Comparison of ENCODE assay signal across 8 cellular contexts in the genomic region with DNA sequence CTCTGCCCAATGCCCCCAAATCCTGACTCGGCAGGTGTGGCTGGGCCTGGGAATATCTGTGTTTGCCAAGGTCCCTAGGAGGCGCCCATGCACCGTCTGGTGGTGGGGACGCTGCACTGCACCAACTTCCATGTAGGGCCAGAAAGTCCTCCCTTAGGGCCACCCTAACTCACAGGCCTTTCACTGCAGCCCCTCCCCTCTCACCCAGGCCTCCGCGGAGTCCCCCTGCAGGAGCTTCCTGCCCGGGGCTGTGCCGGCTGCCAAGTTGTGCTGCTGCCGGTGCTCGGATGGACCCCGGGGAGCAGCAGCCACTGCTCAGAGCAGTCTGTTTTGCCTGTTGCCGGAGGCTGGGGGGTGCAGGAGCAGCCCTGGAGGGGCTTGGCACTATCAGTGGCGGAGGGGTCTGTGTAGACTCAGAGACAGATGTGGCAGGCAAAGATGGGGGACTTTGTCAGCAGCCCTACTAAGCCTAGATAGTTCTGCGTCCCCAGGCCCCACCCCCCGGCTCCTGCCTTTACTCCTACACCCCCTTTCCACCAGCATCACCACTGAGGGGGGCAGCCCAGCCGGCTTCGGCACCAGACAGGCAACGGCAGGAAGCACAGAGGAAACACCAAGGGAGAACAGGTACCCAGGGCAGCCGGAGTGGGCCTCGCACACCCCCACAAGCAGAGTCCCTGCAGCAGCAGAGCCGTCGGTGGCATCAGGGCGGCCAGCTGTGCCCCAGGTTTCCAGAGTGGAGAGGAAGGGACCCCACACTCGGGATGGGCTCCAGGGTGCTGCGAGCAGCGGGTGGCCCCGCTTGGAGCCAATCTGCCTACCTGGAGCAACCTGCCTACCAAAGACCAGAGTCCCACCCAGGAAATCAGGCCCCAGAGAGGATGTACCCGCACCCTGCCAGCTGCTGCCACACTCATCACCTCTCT.
DNase-seq lines count a peak whose midpoint lies in the region; ATAC-seq lines count a peak whose summit lies in the region.

No MANE protein-coding gene starts in this region.

- H3K79me1 ChIP-seq in mesenchymal stem cell (replicated peaks; ENCODE audit: low read length, poor library complexity, severe bottlenecking), result no peaks in the 10 kb centered on the region

- no peak overlapping the region for H3K4ac ChIP-seq in mesenchymal stem cell (ENCODE audit: low read depth in 1 of 2, low read length in 2 of 2)

- no peak overlapping the region for H3K9ac ChIP-seq in mesenchymal stem cell (ENCODE audit: low read length)

- no peak overlapping the region for H4K91ac ChIP-seq in mesenchymal stem cell (ENCODE audit: low read length)

- no peak overlapping the region for H3K23ac ChIP-seq in mesenchymal stem cell (ENCODE audit: low read length in 2 of 2)

- H3K4me3 Mint-ChIP-seq in activated T-cell treated with anti-CD3 and anti-CD28 coated beads, Interleukin-2, amount 50 U/mL, for 24 hours, result no peak overlapping the region

- no peak overlapping the region for H2AFZ ChIP-seq in mesenchymal stem cell (ENCODE audit: low read depth, low read length)

- no peaks in the 10 kb centered on the region for H3K4me1 Mint-ChIP-seq in activated T-cell treated with anti-CD3 and anti-CD28 coated beads, Interleukin-2, amount 50 U/mL, for 24 hours (ENCODE audit: low read depth)

- H2BK5ac ChIP-seq in mesenchymal stem cell (ENCODE audit: low read depth, low read length, poor library complexity, severe bottlenecking), result no peak overlapping the region

- H2BK12ac ChIP-seq in mesenchymal stem cell (ENCODE audit: low read length in 2 of 2), result no peak overlapping the region

- 40% methylated on average over 26 of the region's 28 CpGs for WGBS in mesenchymal stem cell

- peaks cover 64% of the 10 kb centered on the region for H3K27me3 Mint-ChIP-seq in activated T-cell treated with anti-CD3 and anti-CD28 coated beads, Interleukin-2, amount 50 U/mL, for 24 hours

- H2BK120ac ChIP-seq in mesenchymal stem cell (ENCODE audit: low read depth, low read length), result no peak overlapping the region

- no peak overlapping the region for H3K27ac ChIP-seq in mesenchymal stem cell (ENCODE audit: low read length, poor library complexity, severe bottlenecking)

- no peak overlapping the region for H3K14ac ChIP-seq in mesenchymal stem cell (ENCODE audit: low read length in 2 of 2)

- H3K9me3 Mint-ChIP-seq in activated T-cell treated with anti-CD3 and anti-CD28 coated beads, Interleukin-2, amount 50 U/mL, for 24 hours, result no peaks in the 10 kb centered on the region

- H3K18ac ChIP-seq in mesenchymal stem cell (ENCODE audit: low read depth in 1 of 2, low read length in 2 of 2), result peak overlapping the region in 1 of 2 experiments; percentile 27

- no peak overlapping the region for H3K4me3 ChIP-seq in mesenchymal stem cell (ENCODE audit: insufficient read depth in 1 of 2, low read depth in 1 of 2, low read length in 2 of 2)

- ATAC-seq in HG02571 (IDR thresholded peaks at IDR 0.05; ENCODE audit: unreplicated experiment) (no peak), HG03565 (IDR thresholded peaks at IDR 0.05; ENCODE audit: unreplicated experiment) (no peak), HG03521 (IDR thresholded peaks at IDR 0.05; ENCODE audit: unreplicated experiment) (no peak)

- no peaks in the 10 kb centered on the region for H3K36me3 Mint-ChIP-seq in activated T-cell treated with anti-CD3 and anti-CD28 coated beads, Interleukin-2, amount 50 U/mL, for 24 hours (ENCODE audit: low read depth)

- peak; percentile 40 for DNase-seq in activated T-cell treated with anti-CD3 and anti-CD28 coated beads, Interleukin-2, amount 50 U/mL, for 24 hours
- DNase-seq in activated T-cell treated with anti-CD3 and anti-CD28 coated beads, Interleukin-2, amount 50 U/mL, for 1 hour, result no peak
- DNase-seq in NCI-H526 (lab: John Stamatoyannopoulos, UW), result peak; percentile 79 to 97
- DNase-seq in dermis blood vessel endothelial cell, result peak; percentile 56
- peak; percentile 24 for DNase-seq in mesenchymal stem cell

- no peak overlapping the region for H2AK5ac ChIP-seq in mesenchymal stem cell (ENCODE audit: low read length, severe bottlenecking)

- peaks cover 66 to 99% of the 10 kb centered on the region in 2 experiments for H3K27me3 ChIP-seq in mesenchymal stem cell (ENCODE audit: control insufficient read depth in 1 of 2, insufficient read depth in 1 of 2, low read length in 2 of 2)

- no peak overlapping the region for H3K27ac Mint-ChIP-seq in activated T-cell treated with anti-CD3 and anti-CD28 coated beads, Interleukin-2, amount 50 U/mL, for 24 hours

- no peaks in the 10 kb centered on the region for H3K36me3 ChIP-seq in mesenchymal stem cell (ENCODE audit: control insufficient read depth in 1 of 2, insufficient read depth in 2 of 2, low read depth in 1 of 2, low read length in 2 of 2)

- H3K4me1 ChIP-seq in mesenchymal stem cell (ENCODE audit: control insufficient read depth, insufficient read depth, low read depth, low read length), result peaks cover 4% of the 10 kb centered on the region

- H4K8ac ChIP-seq in mesenchymal stem cell (ENCODE audit: low read length), result no peak overlapping the region

- no peak overlapping the region for H2BK15ac ChIP-seq in mesenchymal stem cell (ENCODE audit: low read depth, poor library complexity, severe bottlenecking)

- no peaks in the 10 kb centered on the region for H3K9me3 ChIP-seq in mesenchymal stem cell (ENCODE audit: control insufficient read depth, low read length)

- H3K4me2 ChIP-seq in mesenchymal stem cell (ENCODE audit: low read length, poor library complexity, severe bottlenecking), result no peak overlapping the region
